Comparison of ENCODE assay signal across 30 cellular contexts in genomic region chr2:46313063-46313462, GRCh38. TPM values are rescaled to one million over a fixed set of nuclear protein-coding genes. Genes with fewer than 3 reads are reported as not detected.
DNase-seq lines count a peak whose midpoint lies in the region; ATAC-seq, FAIRE-seq and TF ChIP-seq lines count a peak whose summit lies in the region.
"Had no signal": no experiment of that assay in that cellular context is flagged by ENCODE, and none has a peak within 500 bp of the region (broad histone marks: within the 10 kb centered on the region; RNA-seq: fewer than 3 reads in every experiment).

No MANE protein-coding gene starts in this region.

- H3K79me2 ChIP-seq in SK-N-SH (ENCODE audit: insufficient read depth) = peaks cover 91% of the 10 kb centered on the region
- H3K79me2 ChIP-seq in K562 (ENCODE audit: control insufficient read depth, insufficient read depth, low read length) = peaks cover 4% of the 10 kb centered on the region; the same call in 1 of the 3 replicates

- ATAC-seq in SK-N-SH treated with all-trans-retinoic acid at 6 μM for 48 hours = no peak
- no peak for ATAC-seq in K562
- ATAC-seq in lung (ENCODE audit: insufficient read depth, low FRiP score) = no peak
- ATAC-seq in upper lobe of left lung (ENCODE audit: low FRiP score in 2 of 2) = no peak
- no peak for ATAC-seq in GM18909 (IDR thresholded peaks at IDR 0.05; ENCODE audit: poor library complexity, unreplicated experiment)
- ATAC-seq: activated CD8-positive, alpha-beta T cell treated with anti-CD3 and anti-CD28 coated beads, Interleukin-2, amount 10 ng/mL, durations not matched to agents 7 days and 5 days; activated T-helper 17 cell treated with anti-CD3 and anti-CD28 coated beads, Interleukin-2, amount 50 U/mL, for 72 hours; naive thymus-derived CD8-positive, alpha-beta T cell; PC-3; stimulated activated naive B cell treated with anti-CD40 and anti-IgM and Interleukin-4, amounts not matched to agents 10 μg/mL and 1 μg/mL and 100 μg/mL, for 72 hours had no signal

- peaks cover 10% of the 10 kb centered on the region for H3K9me1 ChIP-seq in K562 (ENCODE audit: control insufficient read depth, insufficient read depth, low read length)

- TF ChIP-seq CTCF in SK-N-SH (IDR thresholded peaks at IDR 0.05) (no peak), K562 (IDR thresholded peaks at IDR 0.05 in 2 of 3, conservative IDR thresholded peaks at IDR 0.05 in 1 of 3; ENCODE audit: insufficient read depth in 2 of 3, low read depth in 1 of 3, low read length in 3 of 3) (no peak), lung (IDR thresholded peaks at IDR 0.05; ENCODE audit: control extremely low read depth, extremely low read depth) (no peak), upper lobe of left lung (IDR thresholded peaks at IDR 0.05) (no peak)

- TF ChIP-seq EP300 in SK-N-SH (IDR thresholded peaks at IDR 0.05; ENCODE audit: borderline replicate concordance in 1 of 2, low read depth in 1 of 2, low read length in 1 of 2) (no peak), K562 (IDR thresholded peaks at IDR 0.05; ENCODE audit: low read length) (no peak), upper lobe of left lung (IDR thresholded peaks at IDR 0.05) (no peak)

- TF ChIP-seq RAD21 in SK-N-SH (IDR thresholded peaks at IDR 0.05; ENCODE audit: low read length) (no peak), K562 (CRISPR knock-in tag; conservative IDR thresholded peaks at IDR 0.05 in 1 of 2, IDR thresholded peaks at IDR 0.05 in 1 of 2) (no peak)

- no peaks in the 10 kb centered on the region for H3K9me3 ChIP-seq in SK-N-SH
- H3K9me3 ChIP-seq in K562 (replicated peaks; ENCODE audit: control insufficient read depth, insufficient read depth, low read depth, low read length) = no peaks in the 10 kb centered on the region
- no peaks in the 10 kb centered on the region for H3K9me3 ChIP-seq in lung (ENCODE audit: control insufficient read depth in 2 of 2, insufficient read depth in 1 of 2, low read length in 1 of 2)
- no peaks in the 10 kb centered on the region for H3K9me3 ChIP-seq in upper lobe of left lung
- H3K9me3 ChIP-seq: Caco-2, suprapubic skin had no signal

- TF ChIP-seq POLR2A in K562 (conservative IDR thresholded peaks at IDR 0.05) (no peak), upper lobe of left lung (IDR thresholded peaks at IDR 0.05) (no peak)

- 100% methylated on average over 3 of the region's 3 CpGs for WGBS in SK-N-SH (ENCODE audit: low lambda C conversion rate)
- WGBS in K562 (ENCODE audit: insufficient coverage, low coverage, missing lambda C conversion rate) = 78% methylated on average over 3 of the region's 3 CpGs
- 71 to 77% methylated on average over 3 of the region's 3 CpGs for WGBS in lung, 2 donors
- 69 to 83% methylated on average over 3 of the region's 3 CpGs for whole genome bisulfite sequencing in upper lobe of left lung, 2 donors

- no peaks in the 10 kb centered on the region for H3K9me2 ChIP-seq in SK-N-SH

- no TSS peak for BruUV-seq in K562 (replicated peaks; lab: Mats Ljungman, UMichigan)

- peaks cover 30 to 67% of the 10 kb centered on the region in 2 experiments for H3K4me1 ChIP-seq in SK-N-SH (ENCODE audit: control insufficient read depth in 1 of 2, insufficient read depth in 2 of 2, low read depth in 1 of 2, low read length in 1 of 2)
- peaks cover 24 to 42% of the 10 kb centered on the region in 2 experiments for H3K4me1 ChIP-seq in K562 (replicated peaks in 1 of 2; ENCODE audit: control insufficient read depth in 2 of 2, insufficient read depth in 2 of 2, low read length in 2 of 2)
- H3K4me1 ChIP-seq in lung (ENCODE audit: control insufficient read depth in 2 of 2, insufficient read depth in 2 of 2, low read length in 2 of 2) = peaks cover 29 to 73% of the 10 kb centered on the region in 2 donors
- H3K4me1 ChIP-seq in upper lobe of left lung = peaks cover 73 to 98% (median 93%) of the 10 kb centered on the region in 4 donors

- FAIRE-seq in K562 (lab: Jason Lieb, UNC) = no peak
- FAIRE-seq: islet of Langerhans had no signal

- DNase-seq in SK-N-SH (no peak), K562 (ENCODE audit: extremely low read depth in 1 of 4, low spot score in 3 of 4) (no peak), lung (ENCODE audit: low spot score) (no peak), upper lobe of left lung (no peak), NCI-H226 (no peak)
- no peak for DNase-seq in activated CD8-positive, alpha-beta memory T cell treated with anti-CD3 and anti-CD28 coated beads, Interleukin-2, amount 50 U/mL, for 4 hours
- DNase-seq: activated CD4-positive, alpha-beta T cell treated with anti-CD3 and anti-CD28 coated beads for 4 hours; activated CD8-positive, alpha-beta T cell treated with anti-CD3 and anti-CD28 coated beads, Interleukin-2, amount 10 ng/mL, durations not matched to agents 7 days and 5 days; activated naive CD4-positive, alpha-beta T cell treated with anti-CD3 and anti-CD28 coated beads, Interleukin-2, amount 10 ng/mL, durations not matched to agents 7 days and 5 days; Caco-2; effector CD8-positive, alpha-beta T cell; H9; MG63; naive thymus-derived CD8-positive, alpha-beta T cell; NCI-H2029 treated with DMSO at 0.1 percent for 48 hours; NCI-H526 treated with DMSO at 0.1 percent for 48 hours; NK-92 treated with Interleukin-12 subunit alpha and Interleukin-12 subunit beta, amount 100 ng/mL, for 24 hours; PC-3; SIG-M5; stimulated activated naive B cell treated with anti-CD40 and anti-IgM and Interleukin-4, amounts not matched to agents 10 μg/mL and 1 μg/mL and 100 μg/mL, for 72 hours; SW 1271; T1000 had no signal

- H3K27me3 ChIP-seq in SK-N-SH (ENCODE audit: insufficient read depth) (no peaks in the 10 kb centered on the region), K562 (ENCODE audit: control insufficient read depth in 2 of 2, insufficient read depth in 2 of 2, low read length in 2 of 2) (no peaks in the 10 kb centered on the region), lung (ENCODE audit: control insufficient read depth, insufficient read depth) (no peaks in the 10 kb centered on the region), upper lobe of left lung (no peaks in the 10 kb centered on the region)
- H3K27me3 ChIP-seq: MG63, suprapubic skin had no signal

- peaks cover 0 to 9% of the 10 kb centered on the region in 2 experiments for H3K36me3 ChIP-seq in SK-N-SH (replicated peaks in 1 of 2; ENCODE audit: control insufficient read depth in 1 of 2, insufficient read depth in 2 of 2, low read length in 1 of 2)
- H3K36me3 ChIP-seq in K562 (ENCODE audit: control insufficient read depth, insufficient read depth, low read length) = no peaks in the 10 kb centered on the region
- no peaks in the 10 kb centered on the region for H3K36me3 ChIP-seq in lung (ENCODE audit: control insufficient read depth in 2 of 2, insufficient read depth in 2 of 2, low read length in 2 of 2)
- peaks cover 0 to 23% (median 4%) of the 10 kb centered on the region in 4 donors for H3K36me3 ChIP-seq in upper lobe of left lung
- H3K36me3 ChIP-seq: suprapubic skin had no signal

- H2AFZ ChIP-seq in SK-N-SH (ENCODE audit: low read depth) = no peak overlapping the region
- no peak overlapping the region for H2AFZ ChIP-seq in K562 (ENCODE audit: low read depth, low read length)

- H3K4me2 ChIP-seq in SK-N-SH = no peak overlapping the region
- H3K4me2 ChIP-seq in K562 (ENCODE audit: insufficient read depth, low read length) = no peak overlapping the region
- H3K4me2 ChIP-seq: KMS-11 had no signal

- H4K20me1 ChIP-seq in SK-N-SH (ENCODE audit: insufficient read depth) (no peaks in the 10 kb centered on the region; the same call in 1 of the 2 replicates), K562 (replicated peaks; ENCODE audit: control insufficient read depth, insufficient read depth, low read length) (no peaks in the 10 kb centered on the region)

- H3K9ac ChIP-seq in SK-N-SH (no peak overlapping the region), K562 (ENCODE audit: insufficient read depth in 1 of 2, low read depth in 2 of 2, low read length in 2 of 2) (no peak overlapping the region)
- H3K9ac ChIP-seq: KMS-11 had no signal

- intact Hi-C loops in K562 (cut with micrococcal nuclease) = loop anchor here (10.0 kb wide), 1 partner anchor 122 kb away; no protein-coding TSS in a partner anchor

- H3K4me3 ChIP-seq in SK-N-SH (ENCODE audit: low read depth in 2 of 2, low read length in 1 of 2) (no peak overlapping the region), K562 (no peak overlapping the region), lung (no peak overlapping the region), upper lobe of left lung (no peak overlapping the region)
- H3K4me3 ChIP-seq: MG63, suprapubic skin had no signal

- peak overlapping the region; percentile 0 to 8; a peak in 2 of 4 replicates for H3K27ac ChIP-seq in SK-N-SH (ENCODE audit: low read depth in 2 of 2, low read length in 1 of 2)
- H3K27ac ChIP-seq in K562 (ENCODE audit: extremely low read depth, low read depth, low read length) = no peak overlapping the region
- peak overlapping the region; percentile 24 to 71 for H3K27ac ChIP-seq in lung (ENCODE audit: low read depth in 1 of 2, low read length in 1 of 2)
- peak overlapping the region; percentile 80 to 98 (median 96) for H3K27ac ChIP-seq in upper lobe of left lung
- H3K27ac ChIP-seq: 22Rv1, KMS-11, suprapubic skin, VCaP had no signal

- peaks cover 30% of the 10 kb centered on the region for H3F3A ChIP-seq in SK-N-SH (replicated peaks; ENCODE audit: insufficient read depth)

- in situ Hi-C loops in K562 (cut with MboI) = no loop called here

- POLR2A ChIA-PET in SK-N-SH (lab: Yijun Ruan, JAX) = interaction anchor here (1.0 to 1.9 kb wide), 2 partner anchors 16 to 27 kb away, joined by 4 to 11 read pairs; partner anchors contain the start of gene EPAS1
- POLR2A ChIA-PET in K562 (lab: Yijun Ruan, JAX) = interaction anchor here (0.6 to 1.6 kb wide), 3 partner anchors 10 to 56 kb away, joined by 3 to 7 read pairs (median 5); partner anchors contain the start of gene EPAS1

- CTCF ChIA-PET in SK-N-SH (lab: Yijun Ruan, JAX) (interaction anchor here (1.3 to 5.5 kb wide), 6 partner anchors 11 to 53 kb away, joined by 4 to 22 read pairs (median 6); partner anchors contain the start of gene EPAS1), K562 (lab: Yijun Ruan, JAX; ENCODE audit: low intra/inter-chr PET ratio) (no interaction called here)

RNA-seq across cellular contexts. Expression of gene EPAS1, which starts 15.9 kb away (rescaled TPM):
- polyA plus RNA-seq in SK-N-SH (2012; rRNA removed) (69.2 and 92.2 TPM in 2 replicates), K562 (2011; rRNA removed) (4.1 and 14.1 TPM in 2 replicates), K562 (2014; fragmentation: Illumina TruSeq; extraction: Trizol) (4.6 and 6.2 TPM in 2 replicates), K562 (2014; fragmentation: Nextera tagmentation; extraction: Ambion mirVana) (under 1 TPM; 0.25 to 0.56 TPM), K562 (2014; rRNA removed) (2.9 and 3.6 TPM in 2 replicates), lung (100 to 1,000 TPM; 233 to 337 TPM)
- 66.4 and 74.6 TPM in 2 replicates for polyA plus RNA-seq in SK-N-SH (2012; cell fraction: cytosol; rRNA removed)
- 83.4 and 100 TPM in 2 replicates for polyA plus RNA-seq in SK-N-SH (2012; cell fraction: nucleus; rRNA removed)
- 16.7 and 39.1 TPM in 2 replicates for total RNA-seq in K562 (2011; cell fraction: chromatin; rRNA removed; ENCODE audit: low replicate concordance)
- total RNA-seq in K562 (2011; cell fraction: nucleolus; rRNA removed) = 11.2 and 15.0 TPM in 2 replicates
- 13.9 and 14.0 TPM in 2 replicates for total RNA-seq in K562 (2011; cell fraction: nucleoplasm; rRNA removed)
- total RNA-seq in K562 (2014; rRNA removed) (1.8 and 4.3 TPM in 2 replicates), K562 (2014; rRNA removed; fragmentation: Illumina TruSeq; extraction: Trizol) (2.6 and 4.1 TPM in 2 replicates), K562 (2015; rRNA removed; fragmentation: Illumina TruSeq; extraction: Trizol) (5.3 and 5.6 TPM in 2 replicates), K562 (2021) (9.9 and 11.2 TPM in 2 replicates), lung (1,000 to 10,000 TPM in 1 of 2 donors, 100 to 1,000 TPM in 1; 424 to 1,051 TPM), upper lobe of left lung (1,000 to 10,000 TPM in 4 of 6 donors, 100 to 1,000 TPM in 2; 440 to 1,878 (median 1,131) TPM)
- 3.4 and 4.8 TPM in 2 replicates for polyA plus RNA-seq in K562 (2011; cell fraction: cytosol; rRNA removed)
- polyA plus RNA-seq in K562 (2011; cell fraction: nucleus; rRNA removed) = 15.8 and 17.6 TPM in 2 replicates
- polyA plus RNA-seq in K562 (2012) = 13.3 and 35.0 TPM in 2 replicates
- 6.0 and 12.7 TPM in 2 replicates for polyA minus RNA-seq in K562 (2011; rRNA and poly(A)+ RNA removed)
- polyA minus RNA-seq in K562 (2011; cell fraction: cytosol; rRNA and poly(A)+ RNA removed) = 6.8 and 16.1 TPM in 2 replicates
- polyA minus RNA-seq in K562 (2011; cell fraction: nucleus; rRNA and poly(A)+ RNA removed) = 14.5 and 17.2 TPM in 2 replicates

Comparison
In these comparisons a context has a peak if more than half of its experiments do, and no peak if none do; other contexts are left out.
1. RNA of gene EPAS1, which starts 15.9 kb away (total RNA-seq): 440 to 1,878 TPM in upper lobe of left lung and 424 to 1,051 TPM in lung; 1.8 to 39.1 TPM in K562; every median in the first group is over 10 times any median in the second.